Comparison of ENCODE assay signal across 9 cellular contexts in the genomic region with DNA sequence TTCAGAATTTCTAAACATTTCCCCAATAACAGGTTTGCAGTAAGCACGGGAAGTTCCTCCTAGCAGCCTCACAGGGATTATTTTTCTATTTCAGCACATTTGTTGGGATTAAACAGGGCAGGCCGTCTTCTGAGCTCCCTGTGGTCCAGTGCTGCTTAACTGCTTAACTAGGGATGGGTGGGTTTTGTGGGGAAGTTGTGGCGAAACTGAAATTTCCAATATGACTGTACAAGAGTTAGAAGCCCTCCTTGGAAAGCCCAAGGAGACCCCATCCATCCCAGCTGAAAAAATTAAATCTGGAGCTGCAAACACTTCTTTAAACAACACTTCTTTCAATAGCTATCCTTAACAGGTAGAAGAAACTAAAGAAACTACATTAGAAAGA. TPM values are rescaled to one million over a fixed set of nuclear protein-coding genes. Genes with fewer than 3 reads are reported as not detected.
DNase-seq lines count a peak whose midpoint lies in the region; TF ChIP-seq lines count a peak whose summit lies in the region.
"Had no signal": no experiment of that assay in that cellular context is flagged by ENCODE, and none has a peak within 500 bp of the region (broad histone marks: within the 10 kb centered on the region; RNA-seq: fewer than 3 reads in every experiment).

No MANE protein-coding gene starts in this region.

- H2AK5ac ChIP-seq in mesendoderm (ENCODE audit: low read length) = no peak overlapping the region

- H3K79me1 ChIP-seq in mesendoderm (ENCODE audit: low read length) = peaks cover 2% of the 10 kb centered on the region

- H3K27me3 ChIP-seq in effector memory CD4-positive, alpha-beta T cell (replicated peaks; ENCODE audit: control insufficient read depth, insufficient read depth, low read length, poor library complexity, severe bottlenecking) = no peaks in the 10 kb centered on the region
- H3K27me3 ChIP-seq in mesendoderm (ENCODE audit: insufficient read depth, low read length, poor library complexity) = no peaks in the 10 kb centered on the region

- H3K56ac ChIP-seq in mesendoderm (ENCODE audit: low read length) = no peak overlapping the region

- H3K4me2 ChIP-seq in mesendoderm (ENCODE audit: low read length) = no peak overlapping the region
- H3K4me2 ChIP-seq: smooth muscle cell had no signal

- no peak for DNase-seq in GM12864 (ENCODE audit: low read depth)
- peak; percentile 30 for DNase-seq in NCI-H82 treated with DMSO at 0.1 percent for 48 hours (lab: John Stamatoyannopoulos, UW; ENCODE audit: unreplicated experiment)
- DNase-seq in effector memory CD4-positive, alpha-beta T cell = no peak
- no peak for DNase-seq in mesendoderm
- no peak for DNase-seq in NCI-H526 treated with DMSO at 0.1 percent for 48 hours (lab: John Stamatoyannopoulos, UW)
- DNase-seq in NCI-H2227 treated with DMSO at 0.1 percent for 48 hours (lab: John Stamatoyannopoulos, UW) = no peak
- DNase-seq: activated gamma-delta T cell had no signal

- H3K27ac ChIP-seq in effector memory CD4-positive, alpha-beta T cell (ENCODE audit: insufficient read depth, low read length, poor library complexity, severe bottlenecking) = peak overlapping the region; percentile 96
- peak overlapping the region in 18 of 21 experiments; percentile 31 to 93 (median 74) for H3K27ac ChIP-seq in skin epidermis
- no peak overlapping the region for H3K27ac ChIP-seq in mesendoderm (ENCODE audit: low read depth, low read length)

- no peak overlapping the region for H3K18ac ChIP-seq in mesendoderm (ENCODE audit: low read length)

- H2BK120ac ChIP-seq in mesendoderm (ENCODE audit: low read depth, low read length) = no peak overlapping the region

- no peaks in the 10 kb centered on the region for H3K36me3 ChIP-seq in effector memory CD4-positive, alpha-beta T cell (ENCODE audit: control insufficient read depth, insufficient read depth, low read length)
- H3K36me3 ChIP-seq in mesendoderm (ENCODE audit: control insufficient read depth, insufficient read depth, low read length) = no peaks in the 10 kb centered on the region

- H3K9me3 ChIP-seq in effector memory CD4-positive, alpha-beta T cell (ENCODE audit: control insufficient read depth, low read length) = no peaks in the 10 kb centered on the region

- H2BK5ac ChIP-seq in mesendoderm (ENCODE audit: low read length) = no peak overlapping the region

- no CpG with 5 or more reads among the region's 3 CpGs for WGBS in mesendoderm (ENCODE audit: extremely low coverage, insufficient coverage, low lambda C conversion rate)

- no peak overlapping the region for H3K9ac ChIP-seq in mesendoderm (ENCODE audit: low read length)

- no peak overlapping the region for H2BK15ac ChIP-seq in mesendoderm (replicated peaks; ENCODE audit: low read depth)

- H3K4me1 ChIP-seq in effector memory CD4-positive, alpha-beta T cell (ENCODE audit: control insufficient read depth, insufficient read depth, low read length, poor library complexity, severe bottlenecking) = peaks cover 89% of the 10 kb centered on the region
- H3K4me1 ChIP-seq in mesendoderm (ENCODE audit: control insufficient read depth, low read depth, low read length) = no peaks in the 10 kb centered on the region

- H4K5ac ChIP-seq in mesendoderm (ENCODE audit: low read length) = no peak overlapping the region

- no peak for TF ChIP-seq CTCF in GM12864 (IDR thresholded peaks at IDR 0.05; ENCODE audit: low read depth, low read length, missing control alignments)

- H4K8ac ChIP-seq in mesendoderm (ENCODE audit: low read depth, low read length) = no peak overlapping the region

- peak overlapping the region; percentile 21; the same call in 1 of the 2 replicates for H3K4me3 ChIP-seq in GM12864 (ENCODE audit: low read depth, low read length)
- H3K4me3 ChIP-seq in effector memory CD4-positive, alpha-beta T cell (ENCODE audit: insufficient read depth, low read depth, low read length, poor library complexity, severe bottlenecking) = peak overlapping the region; percentile 28
- H3K4me3 ChIP-seq in skin epidermis = no peak overlapping the region
- H3K4me3 ChIP-seq in mesendoderm (ENCODE audit: low read length) = no peak overlapping the region
- H3K4me3 ChIP-seq: smooth muscle cell had no signal

- H3K4ac ChIP-seq in mesendoderm (ENCODE audit: low read depth, low read length) = no peak overlapping the region

- no peak overlapping the region for H3K23ac ChIP-seq in mesendoderm (ENCODE audit: low read length)

- H3K79me2 ChIP-seq in mesendoderm (ENCODE audit: control insufficient read depth, insufficient read depth, low read length) = no peaks in the 10 kb centered on the region

RNA-seq across cellular contexts. Expression of a gene that starts 22.2 kb away (rescaled TPM):
- 18.5 TPM for polyA plus RNA-seq in mesendoderm (2013, experiment 1 of 2)
- 19.6 TPM for polyA plus RNA-seq in mesendoderm (2013, experiment 2 of 2)

RNA-seq across cellular contexts. Expression of a gene that starts 33.9 kb away (rescaled TPM):
- 59.4 TPM for polyA plus RNA-seq in mesendoderm (2013, experiment 1 of 2)
- 58.0 TPM for polyA plus RNA-seq in mesendoderm (2013, experiment 2 of 2)

RNA-seq across cellular contexts. Expression of a gene that starts 46.8 kb away (rescaled TPM):
- polyA plus RNA-seq in mesendoderm (2013, experiment 1 of 2) = 82.4 TPM
- polyA plus RNA-seq in mesendoderm (2013, experiment 2 of 2) = 83.9 TPM

Comparison
In these comparisons a context has a peak if more than half of its experiments do, and no peak if none do; other contexts are left out.
1. H3K4me3 ChIP-seq: peak in GM12864 (single experiment) and effector memory CD4-positive, alpha-beta T cell (single experiment); none in skin epidermis (0 of 7) and mesendoderm (single experiment).